Comparison of ENCODE assay signal across 8 cellular contexts in the genomic region with DNA sequence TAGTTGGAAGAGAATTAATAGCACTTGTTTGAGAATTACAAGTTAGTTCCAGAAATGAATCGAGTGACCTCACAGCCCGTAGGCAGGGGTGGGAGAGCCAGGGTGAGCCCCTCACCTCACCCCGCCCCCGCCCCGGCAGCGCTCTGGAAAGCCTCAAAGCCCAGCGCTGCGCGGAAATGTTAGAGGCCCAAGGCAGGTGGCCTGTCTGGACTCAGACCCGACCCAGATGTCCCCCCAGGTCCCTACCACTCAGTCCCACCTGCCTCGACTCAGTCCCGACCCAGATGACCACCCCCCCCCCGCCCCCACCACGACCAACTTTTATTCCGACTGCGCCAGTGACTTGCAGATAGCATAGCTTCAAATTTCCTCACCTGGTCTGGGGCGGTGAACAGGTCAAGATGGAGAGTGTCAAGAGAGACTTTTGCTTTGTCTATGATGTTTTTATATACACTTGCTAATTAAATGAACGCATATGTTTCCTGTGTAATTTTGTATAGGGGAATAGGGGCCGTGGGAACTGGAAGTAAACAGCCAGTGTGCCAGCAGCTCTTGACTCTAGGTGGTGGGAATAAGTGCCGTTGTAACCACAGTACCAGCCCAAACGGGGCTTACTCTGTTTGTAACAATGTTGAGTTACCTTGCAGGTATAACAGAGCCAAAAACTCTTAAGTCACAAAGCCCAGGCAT. TPM values are rescaled to one million over a fixed set of nuclear protein-coding genes. Genes with fewer than 3 reads are reported as not detected.
DNase-seq lines count a peak whose midpoint lies in the region; ATAC-seq and TF ChIP-seq lines count a peak whose summit lies in the region.

No MANE protein-coding gene starts in this region.

- intact Hi-C loops in PC-9 (cut with micrococcal nuclease; ENCODE audit: unreplicated experiment): no loop called here

- BruUV-seq in PC-9 (replicated peaks; lab: Mats Ljungman, UMichigan): no TSS peak

- peak overlapping the region; percentile 79 for H3K4me2 ChIP-seq in PC-9

- TF ChIP-seq CTCF in BJ (IDR thresholded peaks at IDR 0.05; ENCODE audit: insufficient read depth, low read depth, low read length) (no peak), PC-9 (conservative IDR thresholded peaks at IDR 0.05) (no peak), epithelial cell of esophagus (IDR thresholded peaks at IDR 0.05; ENCODE audit: insufficient read depth, low read depth, low read length, missing control alignments) (no peak), neural crest cell (conservative IDR thresholded peaks at IDR 0.05) (no peak)

- no peak for DNase-seq in BJ (ENCODE audit: low read depth)
- no peak for DNase-seq in PC-9
- DNase-seq in epithelial cell of esophagus (ENCODE audit: low read depth): no peak
- no peak for DNase-seq in neural crest cell (ENCODE audit: low read depth, low spot score)
- DNase-seq in RKO (ENCODE audit: low spot score): no peak
- no peak for DNase-seq in EL
- no peak for DNase-seq in activated gamma-delta T cell (lab: John Stamatoyannopoulos, UW)

- H3K9me3 ChIP-seq in PC-9 (ENCODE audit: insufficient read depth, low read depth): no peaks in the 10 kb centered on the region

- H3K4me1 ChIP-seq in PC-9 (replicated peaks; ENCODE audit: insufficient read depth): 0 out of 2 replicates have a peak, but pooled peaks cover 5% of the 10 kb centered on the region

- H3K4me1 Mint-ChIP-seq in neural crest cell: peaks cover 40% of the 10 kb centered on the region

- no peaks in the 10 kb centered on the region for H3K9me2 ChIP-seq in PC-9 (ENCODE audit: insufficient read depth)

- H3K36me3 ChIP-seq in BJ (ENCODE audit: control insufficient read depth, insufficient read depth, low read length) (no peaks in the 10 kb centered on the region), PC-9 (ENCODE audit: low read depth) (no peaks in the 10 kb centered on the region)

- peaks cover 35% of the 10 kb centered on the region for H3K27me3 Mint-ChIP-seq in neural crest cell (ENCODE audit: low read depth)

- H3K27me3 ChIP-seq in BJ (ENCODE audit: control insufficient read depth, insufficient read depth, low read length) (no peaks in the 10 kb centered on the region), PC-9 (ENCODE audit: insufficient read depth, low read depth) (no peaks in the 10 kb centered on the region)

- H3K27ac Mint-ChIP-seq in neural crest cell (ENCODE audit: unreplicated experiment): no peak overlapping the region

- peaks cover 25% of the 10 kb centered on the region for H3K79me2 ChIP-seq in PC-9 (ENCODE audit: low read depth)

- H3K27ac ChIP-seq in PC-9: no peak overlapping the region

- peaks cover 7% of the 10 kb centered on the region; the same call in 1 of the 2 replicates for H3F3A ChIP-seq in PC-9 (ENCODE audit: insufficient read depth, low read depth)

- H3K36me3 Mint-ChIP-seq in neural crest cell (ENCODE audit: low read depth): no peaks in the 10 kb centered on the region

- POLR2A ChIA-PET in BJ (lab: Charles Lee): interaction anchor here (0.7 to 1.0 kb wide), 2 partner anchors 36 to 96 kb away, joined by 3 read pairs; partner anchors contain the start of gene FAM50B
- POLR2A ChIA-PET in PC-9 (lab: Charles Lee; ENCODE audit: unreplicated experiment): no interaction called here

- peak overlapping the region; percentile 65 for H3K4me3 ChIP-seq in BJ (ENCODE audit: low read depth, low read length)
- H3K4me3 ChIP-seq in PC-9: peak overlapping the region; percentile 69; the same call in 1 of the 2 replicates
- H3K4me3 ChIP-seq in epithelial cell of esophagus (ENCODE audit: low read length): peak overlapping the region; percentile 61

- no peaks in the 10 kb centered on the region for H3K9me3 Mint-ChIP-seq in neural crest cell

- CTCF ChIA-PET in BJ (lab: Yijun Ruan, JAX) (interaction anchor here (1.0 to 1.3 kb wide), 4 partner anchors 11 to 265 kb away, joined by 3 to 6 read pairs (median 4); partner anchors contain the start of gene FAM50B), PC-9 (lab: Charles Lee) (interaction anchor here (0.6 kb wide), 1 partner anchor 321 kb away, joined by 6 read pairs; no protein-coding TSS in a partner anchor)

- ATAC-seq in GM21786 (IDR thresholded peaks at IDR 0.05; ENCODE audit: unreplicated experiment): no peak

- H3K4me3 Mint-ChIP-seq in neural crest cell: peak overlapping the region; percentile 82

- no peak overlapping the region; the same call in 1 of the 2 replicates for H2AFZ ChIP-seq in PC-9

- H4K20me1 ChIP-seq in PC-9 (ENCODE audit: insufficient read depth): peaks cover 3% of the 10 kb centered on the region; the same call in 1 of the 2 replicates

RNA-seq across cellular contexts. Expression of gene PXDC1, which starts 1.2 kb away (rescaled TPM):
- 24.0 and 25.1 TPM in 2 replicates for polyA plus RNA-seq in BJ (2011; rRNA removed)
- polyA minus RNA-seq in BJ (2011; rRNA and poly(A)+ RNA removed): 30.2 and 34.9 TPM in 2 replicates
- 29.3 and 30.8 TPM in 2 replicates for total RNA-seq in PC-9 (2021)
- total RNA-seq in neural crest cell: 4.8 and 5.4 TPM in 2 replicates
